29 cellular contexts compared by ENCODE assay signal in the genomic region with DNA sequence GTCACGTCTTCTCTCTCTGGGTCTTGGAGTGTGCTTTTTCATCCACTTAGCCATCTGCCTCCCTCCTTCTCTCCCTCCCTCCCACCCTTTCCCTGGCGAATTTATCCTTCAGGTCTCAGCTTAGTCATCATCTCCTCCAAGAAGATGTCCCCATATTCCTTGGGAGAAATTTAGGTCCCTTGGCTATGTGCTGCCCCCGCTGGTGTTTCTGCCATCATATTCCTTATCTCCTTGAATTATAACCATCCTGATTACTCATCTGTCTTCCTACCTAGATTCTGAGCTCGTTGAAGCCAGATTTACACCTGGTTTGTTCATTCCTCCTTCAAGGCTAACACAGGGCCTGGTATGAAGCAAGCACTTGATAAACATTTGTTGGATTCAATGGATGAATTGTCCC. TPM values are rescaled to one million over a fixed set of nuclear protein-coding genes. Genes with fewer than 3 reads are reported as not detected.
DNase-seq lines count a peak whose midpoint lies in the region; ATAC-seq, FAIRE-seq and TF ChIP-seq lines count a peak whose summit lies in the region.
"Had no signal": no experiment of that assay in that cellular context is flagged by ENCODE, and none has a peak within 500 bp of the region (broad histone marks: within the 10 kb centered on the region; RNA-seq: fewer than 3 reads in every experiment).

No MANE protein-coding gene starts in this region.

- H3K4me3 Mint-ChIP-seq in WTC11 (no peak overlapping the region), glutamatergic neuron (ENCODE audit: unreplicated experiment) (no peak overlapping the region)
- H3K4me3 Mint-ChIP-seq: CD14-positive monocyte; CD4-positive, alpha-beta memory T cell; CD4-positive, CD25-positive, alpha-beta regulatory T cell had no signal

- H3K27ac Mint-ChIP-seq in WTC11: peak overlapping the region; percentile 49; the same call in 1 of the 2 replicates
- H3K27ac Mint-ChIP-seq in glutamatergic neuron (ENCODE audit: unreplicated experiment): peak overlapping the region; percentile 22
- H3K27ac Mint-ChIP-seq: CD14-positive monocyte; CD4-positive, alpha-beta memory T cell; CD4-positive, CD25-positive, alpha-beta regulatory T cell; CD8-positive, alpha-beta memory T cell had no signal

- peaks cover 31% of the 10 kb centered on the region for H3K4me1 Mint-ChIP-seq in WTC11
- H3K4me1 Mint-ChIP-seq in glutamatergic neuron (ENCODE audit: low read depth, unreplicated experiment): peaks cover 13% of the 10 kb centered on the region
- H3K4me1 Mint-ChIP-seq: CD4-positive, alpha-beta memory T cell had no signal

- H3K9ac ChIP-seq in kidney (ENCODE audit: low read length in 2 of 2): no peak overlapping the region
- H3K9ac ChIP-seq: BLaER1 had no signal

- CTCF ChIA-PET in WTC11 (lab: Charles Lee): interaction anchor here (0.5 to 1.2 kb wide), 2 partner anchors 46 to 118 kb away, joined by 3 to 5 read pairs; no protein-coding TSS in a partner anchor

- no peaks in the 10 kb centered on the region for H3K9me3 Mint-ChIP-seq in WTC11
- H3K9me3 Mint-ChIP-seq in glutamatergic neuron (ENCODE audit: unreplicated experiment): peaks cover 5% of the 10 kb centered on the region

- no peak overlapping the region for H3K4me3 ChIP-seq in kidney (ENCODE audit: low read length in 2 of 2)
- H3K4me3 ChIP-seq: BLaER1, GM12878 had no signal

- peak; percentile 84 for DNase-seq in NCI-H82 (lab: John Stamatoyannopoulos, UW)
- DNase-seq in WTC11 (ENCODE audit: low spot score): no peak
- no peak for DNase-seq in glutamatergic neuron
- peak; percentile 26 for DNase-seq in superior temporal gyrus (ENCODE audit: extremely low spot score)
- no peak for DNase-seq in HTR-8/SVneo (ENCODE audit: insufficient read length, low spot score)
- no peak for DNase-seq in kidney
- DNase-seq in amygdala (lab: John Stamatoyannopoulos, UW): no peak
- DNase-seq: 8988T; ACHN; BE2C; C1 segment of cervical spinal cord; CD4-positive, alpha-beta memory T cell; CD4-positive, CD25-positive, alpha-beta regulatory T cell; CD8-positive, alpha-beta memory T cell; COR-L47; DMS 273 treated with DMSO at 0.1 percent for 48 hours; DMS153; DMS53; DMS79; DND-41; EL; GDM1 had no signal

- TF ChIP-seq CTCF in WTC11 (IDR thresholded peaks at IDR 0.05) (no peak), glutamatergic neuron (IDR thresholded peaks at IDR 0.05; ENCODE audit: partially characterized antibody, unreplicated experiment) (no peak), kidney (IDR thresholded peaks at IDR 0.05; ENCODE audit: borderline replicate concordance, extremely low read depth, insufficient read depth) (no peak)

- H3K36me3 ChIP-seq in kidney (ENCODE audit: control insufficient read depth in 1 of 2, insufficient read depth in 2 of 2, low read length in 2 of 2): no peaks in the 10 kb centered on the region
- H3K36me3 ChIP-seq: BLaER1 had no signal

- H3K36me3 Mint-ChIP-seq in WTC11: peaks cover 11% of the 10 kb centered on the region; the same call in 1 of the 2 replicates
- peaks cover 4% of the 10 kb centered on the region for H3K36me3 Mint-ChIP-seq in glutamatergic neuron (ENCODE audit: unreplicated experiment)
- H3K36me3 Mint-ChIP-seq: CD14-positive monocyte; CD4-positive, alpha-beta memory T cell; CD4-positive, CD25-positive, alpha-beta regulatory T cell had no signal

- ATAC-seq in WTC11 (no peak), HG03342 (IDR thresholded peaks at IDR 0.05; ENCODE audit: unreplicated experiment) (no peak)
- ATAC-seq: GM12878 had no signal

- H3K27me3 Mint-ChIP-seq in WTC11 (ENCODE audit: low read depth) (no peaks in the 10 kb centered on the region), glutamatergic neuron (ENCODE audit: unreplicated experiment) (peaks cover 6% of the 10 kb centered on the region)

- no peak overlapping the region for H3K27ac ChIP-seq in kidney (ENCODE audit: low read depth in 2 of 2, low read length in 2 of 2)
- H3K27ac ChIP-seq: BLaER1 had no signal

- no peaks in the 10 kb centered on the region for H3K4me1 ChIP-seq in kidney (ENCODE audit: control insufficient read depth in 1 of 2, insufficient read depth in 1 of 2, low read depth in 1 of 2, low read length in 2 of 2)
- H3K4me1 ChIP-seq: BLaER1 had no signal

- intact Hi-C loops in kidney (cut with DNase I): no loop called here

- POLR2A ChIA-PET in WTC11 (lab: Charles Lee): no interaction called here

- no peak for FAIRE-seq in HTR-8/SVneo (lab: Jason Lieb, UNC)
- no peak for FAIRE-seq in kidney (lab: Jason Lieb, UNC)
- FAIRE-seq: A204.1, GM12878, GM12892, GM18507 had no signal

- no peaks in the 10 kb centered on the region for H3K9me3 ChIP-seq in kidney (ENCODE audit: control insufficient read depth in 1 of 2, low read length in 2 of 2)
- H3K9me3 ChIP-seq: BE2C, BLaER1 had no signal

TF ChIP-seq in WTC11, 78 proteins besides CTCF, POLR2A, EP300 and RAD21 (continues in another document):
- TF ChIP-seq, protein P1, sequence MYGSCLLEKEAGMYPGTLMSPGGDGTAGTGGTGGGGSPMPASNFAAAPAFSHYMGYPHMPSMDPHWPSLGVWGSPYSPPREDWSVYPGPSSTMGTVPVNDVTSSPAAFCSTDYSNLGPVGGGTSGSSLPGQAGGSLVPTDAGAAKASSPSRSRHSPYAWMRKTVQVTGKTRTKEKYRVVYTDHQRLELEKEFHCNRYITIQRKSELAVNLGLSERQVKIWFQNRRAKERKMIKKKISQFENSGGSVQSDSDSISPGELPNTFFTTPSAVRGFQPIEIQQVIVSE (CRISPR knock-in tag; IDR thresholded peaks at IDR 0.05; ENCODE audit: borderline replicate concordance): no peak
- no peak for TF ChIP-seq MYBL2 (CRISPR knock-in tag; IDR thresholded peaks at IDR 0.05)
- no peak for TF ChIP-seq TEAD4 (CRISPR knock-in tag; IDR thresholded peaks at IDR 0.05)
- TF ChIP-seq CBFB (CRISPR knock-in tag; IDR thresholded peaks at IDR 0.05; ENCODE audit: low read depth): no peak
- no peak for TF ChIP-seq ZNF121 (CRISPR knock-in tag; IDR thresholded peaks at IDR 0.05)
- TF ChIP-seq PRRX2 (CRISPR knock-in tag; IDR thresholded peaks at IDR 0.05): no peak
- no peak for TF ChIP-seq TP53 (CRISPR knock-in tag; IDR thresholded peaks at IDR 0.05)
- TF ChIP-seq, protein P2, sequence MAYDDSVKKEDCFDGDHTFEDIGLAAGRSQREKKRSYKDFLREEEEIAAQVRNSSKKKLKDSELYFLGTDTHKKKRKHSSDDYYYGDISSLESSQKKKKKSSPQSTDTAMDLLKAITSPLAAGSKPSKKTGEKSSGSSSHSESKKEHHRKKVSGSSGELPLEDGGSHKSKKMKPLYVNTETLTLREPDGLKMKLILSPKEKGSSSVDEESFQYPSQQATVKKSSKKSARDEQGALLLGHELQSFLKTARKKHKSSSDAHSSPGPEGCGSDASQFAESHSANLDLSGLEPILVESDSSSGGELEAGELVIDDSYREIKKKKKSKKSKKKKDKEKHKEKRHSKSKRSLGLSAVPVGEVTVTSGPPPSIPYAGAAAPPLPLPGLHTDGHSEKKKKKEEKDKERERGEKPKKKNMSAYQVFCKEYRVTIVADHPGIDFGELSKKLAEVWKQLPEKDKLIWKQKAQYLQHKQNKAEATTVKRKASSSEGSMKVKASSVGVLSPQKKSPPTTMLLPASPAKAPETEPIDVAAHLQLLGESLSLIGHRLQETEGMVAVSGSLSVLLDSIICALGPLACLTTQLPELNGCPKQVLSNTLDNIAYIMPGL (CRISPR knock-in tag; IDR thresholded peaks at IDR 0.05): no peak
- TF ChIP-seq, protein P3, sequence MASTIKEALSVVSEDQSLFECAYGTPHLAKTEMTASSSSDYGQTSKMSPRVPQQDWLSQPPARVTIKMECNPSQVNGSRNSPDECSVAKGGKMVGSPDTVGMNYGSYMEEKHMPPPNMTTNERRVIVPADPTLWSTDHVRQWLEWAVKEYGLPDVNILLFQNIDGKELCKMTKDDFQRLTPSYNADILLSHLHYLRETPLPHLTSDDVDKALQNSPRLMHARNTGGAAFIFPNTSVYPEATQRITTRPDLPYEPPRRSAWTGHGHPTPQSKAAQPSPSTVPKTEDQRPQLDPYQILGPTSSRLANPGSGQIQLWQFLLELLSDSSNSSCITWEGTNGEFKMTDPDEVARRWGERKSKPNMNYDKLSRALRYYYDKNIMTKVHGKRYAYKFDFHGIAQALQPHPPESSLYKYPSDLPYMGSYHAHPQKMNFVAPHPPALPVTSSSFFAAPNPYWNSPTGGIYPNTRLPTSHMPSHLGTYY (CRISPR knock-in tag; IDR thresholded peaks at IDR 0.05): no peak
- no peak for TF ChIP-seq GTF2I (CRISPR knock-in tag; conservative IDR thresholded peaks at IDR 0.05)
- TF ChIP-seq, protein P4, sequence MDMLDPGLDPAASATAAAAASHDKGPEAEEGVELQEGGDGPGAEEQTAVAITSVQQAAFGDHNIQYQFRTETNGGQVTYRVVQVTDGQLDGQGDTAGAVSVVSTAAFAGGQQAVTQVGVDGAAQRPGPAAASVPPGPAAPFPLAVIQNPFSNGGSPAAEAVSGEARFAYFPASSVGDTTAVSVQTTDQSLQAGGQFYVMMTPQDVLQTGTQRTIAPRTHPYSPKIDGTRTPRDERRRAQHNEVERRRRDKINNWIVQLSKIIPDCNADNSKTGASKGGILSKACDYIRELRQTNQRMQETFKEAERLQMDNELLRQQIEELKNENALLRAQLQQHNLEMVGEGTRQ (CRISPR knock-in tag; IDR thresholded peaks at IDR 0.05): no peak
- TF ChIP-seq, protein P5, sequence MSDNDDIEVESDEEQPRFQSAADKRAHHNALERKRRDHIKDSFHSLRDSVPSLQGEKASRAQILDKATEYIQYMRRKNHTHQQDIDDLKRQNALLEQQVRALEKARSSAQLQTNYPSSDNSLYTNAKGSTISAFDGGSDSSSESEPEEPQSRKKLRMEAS (CRISPR knock-in tag; IDR thresholded peaks at IDR 0.05): no peak
- TF ChIP-seq ATF1 (CRISPR knock-in tag; IDR thresholded peaks at IDR 0.05): no peak
- no peak for TF ChIP-seq ZNF219 (CRISPR knock-in tag; IDR thresholded peaks at IDR 0.05; ENCODE audit: borderline replicate concordance)

RNA-seq across cellular contexts. Expression of a gene that starts 5.0 kb away (rescaled TPM):
- 58.2 to 68.5 TPM (median 64.2 TPM) in 3 replicates for total RNA-seq in WTC11 (2021)
- total RNA-seq in glutamatergic neuron (ENCODE audit: unreplicated experiment): 176 TPM
- 32.4 TPM for total RNA-seq in kidney
- polyA plus RNA-seq in kidney (ENCODE audit: insufficient read depth, low read depth, low replicate concordance): 9.1 TPM
- total RNA-seq: CD4-positive, CD25-positive, alpha-beta regulatory T cell had no signal
- polyA plus RNA-seq: CD14-positive monocyte; CD4-positive, alpha-beta memory T cell; CD4-positive, CD25-positive, alpha-beta regulatory T cell; CD8-positive, alpha-beta memory T cell; GM12878 had no signal

RNA-seq across cellular contexts. Expression of a gene that starts 5.9 kb away (rescaled TPM):
- 17.6 to 26.9 TPM (median 20.2 TPM) in 3 replicates for total RNA-seq in WTC11 (2021)
- 56.4 TPM for total RNA-seq in glutamatergic neuron (ENCODE audit: unreplicated experiment)
- 8.9 TPM for total RNA-seq in kidney
- 6.1 TPM for polyA plus RNA-seq in kidney (ENCODE audit: insufficient read depth, low read depth, low replicate concordance)
- total RNA-seq: CD4-positive, alpha-beta memory T cell; CD4-positive, CD25-positive, alpha-beta regulatory T cell; GM12878 had no signal
- polyA plus RNA-seq: CD14-positive monocyte; CD4-positive, alpha-beta memory T cell; CD4-positive, CD25-positive, alpha-beta regulatory T cell; CD8-positive, alpha-beta memory T cell; GM12878 had no signal

RNA-seq across cellular contexts. Expression of a gene that starts 31.3 kb away (rescaled TPM):
- total RNA-seq in WTC11 (2021) (70.7 to 71.7 TPM (median 70.9 TPM) in 3 replicates), glutamatergic neuron (ENCODE audit: unreplicated experiment) (71.0 TPM), kidney (85.9 TPM)
- 148 TPM for polyA plus RNA-seq in kidney (ENCODE audit: insufficient read depth, low read depth, low replicate concordance)

RNA-seq across cellular contexts. Expression of a gene that starts 31.7 kb away (rescaled TPM):
- total RNA-seq in WTC11 (2021) (18.5 to 20.9 TPM (median 19.4 TPM) in 3 replicates), glutamatergic neuron (ENCODE audit: unreplicated experiment) (18.4 TPM), kidney (25.8 TPM)
- 9.9 TPM for polyA plus RNA-seq in kidney (ENCODE audit: insufficient read depth, low read depth, low replicate concordance)

Comparison
In these comparisons a context has a peak if more than half of its experiments do, and no peak if none do; other contexts are left out.
1. DNase-seq: peak in NCI-H82 (single experiment) and superior temporal gyrus (single experiment); none in WTC11 (single experiment), glutamatergic neuron (single experiment), HTR-8/SVneo (single experiment), kidney (single experiment) and amygdala (0 of 56).